ENCODE assay signal across 8 cellular contexts in genomic region chr5:71932649-71933338, GRCh38.
DNase-seq lines count a peak whose midpoint lies in the region; ATAC-seq and TF ChIP-seq lines count a peak whose summit lies in the region.

No MANE protein-coding gene starts in this region.

- no peak for TF ChIP-seq CTCF in coronary artery (IDR thresholded peaks at IDR 0.05)

- no peak overlapping the region for H2AFZ ChIP-seq in Karpas-422 (ENCODE audit: low read length)

- H3K27me3 ChIP-seq in Karpas-422 (ENCODE audit: low read length), result no peaks in the 10 kb centered on the region

- H3K9me3 ChIP-seq in Karpas-422 (ENCODE audit: low read length), result no peaks in the 10 kb centered on the region

- no peak overlapping the region for H3K9ac ChIP-seq in Karpas-422 (ENCODE audit: low read length)

- no peaks in the 10 kb centered on the region for H3K9me2 ChIP-seq in Karpas-422 (replicated peaks; ENCODE audit: insufficient read depth, low read length)

- no peak overlapping the region for H3K4me2 ChIP-seq in Karpas-422 (ENCODE audit: low read depth, low read length, poor library complexity, severe bottlenecking)

- H3K4me1 ChIP-seq in Karpas-422 (ENCODE audit: low read length), result no peaks in the 10 kb centered on the region

- no peaks in the 10 kb centered on the region for H3K79me2 ChIP-seq in Karpas-422 (ENCODE audit: low read length)

- DNase-seq in Ammon's horn (ENCODE audit: low spot score) (peak; percentile 70), NCI-H2029 treated with DMSO at 0.1 percent for 48 hours (lab: John Stamatoyannopoulos, UW) (peak; percentile 64), coronary artery (ENCODE audit: low spot score) (peak; percentile 91), medulla oblongata (ENCODE audit: extremely low spot score) (peak; percentile 54), Karpas-422 (no peak), KG1 (lab: John Stamatoyannopoulos, UW) (no peak)
- no peak for DNase-seq in effector CD8-positive, alpha-beta T cell (lab: John Stamatoyannopoulos, UW)

- H3K4me3 ChIP-seq in coronary artery (no peak overlapping the region), Karpas-422 (ENCODE audit: low read length) (no peak overlapping the region)

- no peaks in the 10 kb centered on the region for H3K36me3 ChIP-seq in Karpas-422 (ENCODE audit: insufficient read depth, low read length)

- peak overlapping the region; percentile 86 to 90 for H3K27ac ChIP-seq in coronary artery
- no peak overlapping the region for H3K27ac ChIP-seq in Karpas-422 (ENCODE audit: low read length)

- no peak for ATAC-seq in HG03095 (IDR thresholded peaks at IDR 0.05; ENCODE audit: unreplicated experiment)

- H4K20me1 ChIP-seq in Karpas-422 (ENCODE audit: insufficient read depth, low read depth, low read length), result no peaks in the 10 kb centered on the region

Comparison
In these comparisons a context has a peak if more than half of its experiments do, and no peak if none do; other contexts are left out.
1. DNase-seq: peak in Ammon's horn (single experiment), NCI-H2029 treated with DMSO at 0.1 percent for 48 hours (single experiment), coronary artery (single experiment) and medulla oblongata (single experiment); none in Karpas-422 (single experiment), effector CD8-positive, alpha-beta T cell (single experiment) and KG1 (single experiment).